In genomic region chr9:130590305-130590704, GRCh38 we compare ENCODE assay signal across 1 cellular context.
TF ChIP-seq lines count a peak whose summit lies in the region.

No MANE protein-coding gene starts in this region.

TF ChIP-seq in GM12878, 131 proteins besides CTCF, POLR2A, EP300 and RAD21 (continued from another document):
- no peak for TF ChIP-seq REST (IDR thresholded peaks at IDR 0.05; ENCODE audit: low read depth, low read length)
- no peak for TF ChIP-seq BCL11A (IDR thresholded peaks at IDR 0.05; ENCODE audit: low read depth, low read length)
- TF ChIP-seq PML (IDR thresholded peaks at IDR 0.05; ENCODE audit: low read length), result no peak
- no peak for TF ChIP-seq ZBED1 (IDR thresholded peaks at IDR 0.05; ENCODE audit: borderline replicate concordance)
- TF ChIP-seq RELA (IDR thresholded peaks at IDR 0.05; ENCODE audit: borderline replicate concordance, partially characterized antibody), result no peak
- TF ChIP-seq MEF2A (IDR thresholded peaks at IDR 0.05; ENCODE audit: insufficient read depth, low read depth, low read length), result no peak
- no peak for TF ChIP-seq CBX3 (IDR thresholded peaks at IDR 0.05; ENCODE audit: borderline replicate concordance, low read depth)
- no peak for TF ChIP-seq CEBPB (IDR thresholded peaks at IDR 0.05; ENCODE audit: borderline replicate concordance in 1 of 2, low read depth in 2 of 2, low read length in 2 of 2)
- TF ChIP-seq ZNF207 (IDR thresholded peaks at IDR 0.05; ENCODE audit: borderline replicate concordance), result no peak
- TF ChIP-seq TAF1 (IDR thresholded peaks at IDR 0.05; ENCODE audit: borderline replicate concordance, low read depth, low read length), result no peak
- TF ChIP-seq, protein P1, sequence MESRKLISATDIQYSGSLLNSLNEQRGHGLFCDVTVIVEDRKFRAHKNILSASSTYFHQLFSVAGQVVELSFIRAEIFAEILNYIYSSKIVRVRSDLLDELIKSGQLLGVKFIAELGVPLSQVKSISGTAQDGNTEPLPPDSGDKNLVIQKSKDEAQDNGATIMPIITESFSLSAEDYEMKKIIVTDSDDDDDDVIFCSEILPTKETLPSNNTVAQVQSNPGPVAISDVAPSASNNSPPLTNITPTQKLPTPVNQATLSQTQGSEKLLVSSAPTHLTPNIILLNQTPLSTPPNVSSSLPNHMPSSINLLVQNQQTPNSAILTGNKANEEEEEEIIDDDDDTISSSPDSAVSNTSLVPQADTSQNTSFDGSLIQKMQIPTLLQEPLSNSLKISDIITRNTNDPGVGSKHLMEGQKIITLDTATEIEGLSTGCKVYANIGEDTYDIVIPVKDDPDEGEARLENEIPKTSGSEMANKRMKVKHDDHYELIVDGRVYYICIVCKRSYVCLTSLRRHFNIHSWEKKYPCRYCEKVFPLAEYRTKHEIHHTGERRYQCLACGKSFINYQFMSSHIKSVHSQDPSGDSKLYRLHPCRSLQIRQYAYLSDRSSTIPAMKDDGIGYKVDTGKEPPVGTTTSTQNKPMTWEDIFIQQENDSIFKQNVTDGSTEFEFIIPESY (IDR thresholded peaks at IDR 0.05), result no peak
- TF ChIP-seq E4F1 (IDR thresholded peaks at IDR 0.05; ENCODE audit: borderline replicate concordance, partially characterized antibody), result no peak
- no peak for TF ChIP-seq SP1 (IDR thresholded peaks at IDR 0.05; ENCODE audit: low read depth, low read length)
- TF ChIP-seq ASH2L (IDR thresholded peaks at IDR 0.05; ENCODE audit: borderline replicate concordance, low read depth), result no peak
- no peak for TF ChIP-seq MYC (IDR thresholded peaks at IDR 0.05; ENCODE audit: insufficient read depth, insufficient read length, insufficient replicate concordance, low read length, severe bottlenecking)
